Comparison of ENCODE assay signal across 8 cellular contexts in the genomic region with DNA sequence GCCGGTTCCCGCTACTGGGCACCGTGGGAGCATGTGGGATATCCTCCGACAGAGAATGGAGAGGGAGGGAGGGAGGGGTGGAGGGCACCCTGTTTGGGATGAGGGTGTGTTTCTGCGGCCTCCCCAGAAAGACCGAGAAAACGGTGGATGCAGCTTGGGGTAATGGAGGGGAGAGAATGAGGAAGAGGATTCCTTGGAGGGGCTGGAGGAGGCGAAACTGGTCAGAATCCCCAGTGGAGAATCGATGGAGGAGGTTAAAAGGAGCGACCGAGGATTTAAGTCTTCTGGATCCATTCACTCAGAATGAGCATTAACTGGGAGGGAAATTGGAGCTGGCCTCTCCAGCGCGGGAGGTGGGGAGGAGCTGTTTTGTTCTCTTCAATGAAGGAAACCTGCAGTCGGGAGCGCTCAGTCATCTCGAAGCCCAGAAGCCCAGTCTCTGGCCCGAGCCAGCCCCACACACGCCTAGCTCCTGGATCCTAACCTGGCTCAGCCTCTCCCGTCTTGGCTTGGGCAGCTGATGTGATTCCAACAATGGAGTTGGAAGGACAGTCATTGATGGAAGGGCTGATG. TPM values are rescaled to one million over a fixed set of nuclear protein-coding genes. Genes with fewer than 3 reads are reported as not detected.
DNase-seq lines count a peak whose midpoint lies in the region; ATAC-seq and TF ChIP-seq lines count a peak whose summit lies in the region.

No MANE protein-coding gene starts in this region.

- ATAC-seq in lung (ENCODE audit: insufficient read depth, low FRiP score) = no peak
- no peak for ATAC-seq in HG03442 (IDR thresholded peaks at IDR 0.05; ENCODE audit: unreplicated experiment)

- peak; percentile 38 for DNase-seq in NCI-H146 (lab: John Stamatoyannopoulos, UW)
- no peak for DNase-seq in NCI-H146 treated with DMSO at 0.1 percent for 48 hours (lab: John Stamatoyannopoulos, UW; ENCODE audit: unreplicated experiment)
- DNase-seq in NCI-H69 (lab: John Stamatoyannopoulos, UW) = peak; percentile 70
- peak; percentile 33 for DNase-seq in colonic mucosa
- DNase-seq in lung (ENCODE audit: low spot score) = no peak
- DNase-seq in OCI-M2 (lab: John Stamatoyannopoulos, UW; ENCODE audit: unreplicated experiment) = no peak

- TF ChIP-seq CTCF in colonic mucosa (IDR thresholded peaks at IDR 0.05) (no peak), lung (IDR thresholded peaks at IDR 0.05; ENCODE audit: control extremely low read depth, extremely low read depth) (no peak)

- no peaks in the 10 kb centered on the region for H3K36me3 ChIP-seq in colonic mucosa
- H3K36me3 ChIP-seq in lung (ENCODE audit: control insufficient read depth in 2 of 2, insufficient read depth in 2 of 2, low read length in 2 of 2) = no peaks in the 10 kb centered on the region
- no peaks in the 10 kb centered on the region for H3K36me3 ChIP-seq in thymus (ENCODE audit: control insufficient read depth, insufficient read depth)

- H3K9me3 ChIP-seq in colonic mucosa (no peaks in the 10 kb centered on the region), lung (ENCODE audit: control insufficient read depth in 2 of 2, insufficient read depth in 1 of 2, low read length in 1 of 2) (no peaks in the 10 kb centered on the region), thymus (ENCODE audit: control insufficient read depth) (no peaks in the 10 kb centered on the region)

- intact Hi-C loops in colonic mucosa (cut with DNase I) = no loop called here

- 10 to 12% methylated on average over 19 of the region's 19 CpGs for WGBS in lung, 2 donors
- 16% methylated on average over 19 of the region's 19 CpGs for WGBS in thymus

- H3K27ac ChIP-seq in colonic mucosa = peak overlapping the region; percentile 66
- H3K27ac ChIP-seq in lung (ENCODE audit: low read depth in 1 of 2, low read length in 1 of 2) = peak overlapping the region; percentile 29 to 38
- peak overlapping the region; percentile 15 for H3K27ac ChIP-seq in thymus (ENCODE audit: low read depth)

- H3K4me1 ChIP-seq in colonic mucosa = no peaks in the 10 kb centered on the region
- no peaks in the 10 kb centered on the region for H3K4me1 ChIP-seq in lung (ENCODE audit: control insufficient read depth in 2 of 2, insufficient read depth in 2 of 2, low read length in 2 of 2)
- H3K4me1 ChIP-seq in thymus (ENCODE audit: control insufficient read depth, insufficient read depth, low read length) = peaks cover 16% of the 10 kb centered on the region

- H3K4me3 ChIP-seq in colonic mucosa (peak overlapping the region; percentile 59), lung (peak overlapping the region; percentile 46), thymus (ENCODE audit: low read length) (peak overlapping the region; percentile 67)

- H3K27me3 ChIP-seq in colonic mucosa = no peaks in the 10 kb centered on the region
- no peaks in the 10 kb centered on the region for H3K27me3 ChIP-seq in lung (ENCODE audit: control insufficient read depth, insufficient read depth)
- H3K27me3 ChIP-seq in thymus (ENCODE audit: control insufficient read depth, insufficient read depth) = no peaks in the 10 kb centered on the region

- peak overlapping the region; percentile 68 to 78 for H3K9ac ChIP-seq in colonic mucosa (ENCODE audit: low read depth in 2 of 2, low read length in 2 of 2)

RNA-seq across cellular contexts. Expression of gene ARG2, which starts 0.6 kb away (rescaled TPM):
- total RNA-seq in colonic mucosa (10 to 100 TPM in 1 of 2 donors, 1 to 10 TPM in 1; 4.7 to 11.5 TPM), lung (1 to 10 TPM; 1.1 to 5.9 TPM)
- polyA plus RNA-seq in lung (1 to 10 TPM; 4.5 to 5.5 TPM), thymus (27.8 TPM)

RNA-seq across cellular contexts. Expression of gene PIGH, which starts 20.2 kb away (rescaled TPM):
- total RNA-seq in colonic mucosa (10 to 100 TPM; 16.3 to 17.1 TPM), lung (10 to 100 TPM; 20.6 to 22.3 TPM)
- polyA plus RNA-seq in lung (10 to 100 TPM; 21.9 to 29.5 TPM), thymus (43.5 TPM)

RNA-seq across cellular contexts. Expression of gene VTI1B, which starts 54.1 kb away (rescaled TPM):
- 100 to 1,000 TPM; 116 to 121 TPM for total RNA-seq in colonic mucosa
- 100 to 1,000 TPM in 1 of 2 donors, 10 to 100 TPM in 1; 43.9 to 105 TPM for total RNA-seq in lung
- 10 to 100 TPM; 48.4 to 86.6 TPM for polyA plus RNA-seq in lung
- polyA plus RNA-seq in thymus = 71.0 TPM

Comparison
In these comparisons a context has a peak if more than half of its experiments do, and no peak if none do; other contexts are left out.
1. DNase-seq: peak in NCI-H146 (single experiment), NCI-H69 (single experiment) and colonic mucosa (single experiment); none in NCI-H146 treated with DMSO at 0.1 percent for 48 hours (single experiment), lung (single experiment) and OCI-M2 (single experiment).
2. H3K27ac ChIP-seq: peak in every context shown above with its lines; median percentile 66 in colonic mucosa; 34 in lung; 15 in thymus.
3. Peak in every context shown above with its lines, with median percentiles within 50 percentile points of each other: H3K4me3 ChIP-seq.